ENCODE assay signal across 11 cellular contexts in genomic region chr20:4012631-4013030, GRCh38. TPM values are rescaled to one million over a fixed set of nuclear protein-coding genes. Genes with fewer than 3 reads are reported as not detected.
DNase-seq lines count a peak whose midpoint lies in the region; TF ChIP-seq lines count a peak whose summit lies in the region.
"Had no signal": no experiment of that assay in that cellular context is flagged by ENCODE, and none has a peak within 500 bp of the region (broad histone marks: within the 10 kb centered on the region; RNA-seq: fewer than 3 reads in every experiment).

No MANE protein-coding gene starts in this region.

- H3K27ac ChIP-seq in BLaER1 (no peak overlapping the region), dorsolateral prefrontal cortex (peak overlapping the region in 35 of 59 donors; percentile 0 to 92 (median 25)), ovary (no peak overlapping the region), prostate gland (no peak overlapping the region)

- H3K36me3 ChIP-seq in BLaER1 = peaks cover 12% of the 10 kb centered on the region
- no peaks in the 10 kb centered on the region for H3K36me3 ChIP-seq in ovary
- H3K36me3 ChIP-seq in prostate gland = no peaks in the 10 kb centered on the region

- peak overlapping the region; percentile 55 for H3K4me2 ChIP-seq in BLaER1

- intact Hi-C loops in dorsolateral prefrontal cortex (cut with DNase I) (loop anchor here in 1 of 2 donors (10.0 kb wide), 1 partner anchor 88 kb away; no protein-coding TSS in a partner anchor), ovary (cut with DNase I) (loop anchor here in 3 of 4 donors (5.0 to 10.0 kb wide), 3 partner anchors 52 to 75 kb away; no protein-coding TSS in a partner anchor), prostate gland (cut with DNase I) (loop anchor here (5.0 kb wide), 3 partner anchors 75 to 125 kb away; partner anchors contain the start of gene PANK2)

- DNase-seq in MV-4-11 (lab: John Stamatoyannopoulos, UW) (peak; percentile 73), dorsolateral prefrontal cortex (no peak), ovary (no peak), prostate gland (ENCODE audit: low spot score) (no peak), GM13976 (ENCODE audit: low spot score) (no peak)
- no peak for DNase-seq in stimulated activated CD8-positive, alpha-beta memory T cell treated with anti-CD3 and anti-CD28 coated beads, Interleukin-4, amount 100 ng/mL, for 48 hours
- DNase-seq in central memory CD4-positive, alpha-beta T cell = no peak
- DNase-seq: GOT3, NCI-H2107, small intestine had no signal

- in situ Hi-C loops in GM13976 (cut with MboI; ENCODE audit: low sequenced_read_pairs, unreplicated experiment) = no loop called here

- H3K27me3 ChIP-seq in BLaER1 (no peaks in the 10 kb centered on the region), dorsolateral prefrontal cortex (no peaks in the 10 kb centered on the region), ovary (no peaks in the 10 kb centered on the region), prostate gland (replicated peaks; ENCODE audit: insufficient read depth) (no peaks in the 10 kb centered on the region)

- H4K20me1 ChIP-seq in BLaER1 = peaks cover 61% of the 10 kb centered on the region

- H3K4me3 ChIP-seq in BLaER1 (no peak overlapping the region), dorsolateral prefrontal cortex (peak overlapping the region in 21 of 59 donors; percentile 1 to 92 (median 86)), ovary (no peak overlapping the region), prostate gland (no peak overlapping the region)

- TF ChIP-seq EP300 in ovary (IDR thresholded peaks at IDR 0.05) = peak; percentile 43

- no peaks in the 10 kb centered on the region for H3K9me3 ChIP-seq in BLaER1
- H3K9me3 ChIP-seq in ovary = no peaks in the 10 kb centered on the region
- no peaks in the 10 kb centered on the region for H3K9me3 ChIP-seq in prostate gland

- H3K4me1 ChIP-seq in BLaER1 (peaks cover 52% of the 10 kb centered on the region), ovary (ENCODE audit: insufficient read depth) (peaks cover 3% of the 10 kb centered on the region), prostate gland (replicated peaks) (no peaks in the 10 kb centered on the region)

- TF ChIP-seq CTCF in dorsolateral prefrontal cortex (IDR thresholded peaks at IDR 0.05 in 54 of 56, conservative IDR thresholded peaks at IDR 0.05 in 2 of 56; ENCODE audit: low read depth in 1 of 56, partially characterized antibody in 56 of 56) = peak in 2 of 56 donors; percentile 7 to 19
- TF ChIP-seq CTCF in ovary (IDR thresholded peaks at IDR 0.05) = no peak
- TF ChIP-seq CTCF in prostate gland (IDR thresholded peaks at IDR 0.05) = no peak
- TF ChIP-seq CTCF in GM13976 (IDR thresholded peaks at IDR 0.05; ENCODE audit: borderline replicate concordance, control extremely low read depth, extremely low read depth, insufficient read depth, missing control alignments) = no peak

- 5 to 20% (median 11%) methylated on average over 3 of the region's 3 CpGs for WGBS in ovary, 3 donors
- 11% methylated on average over 3 of the region's 3 CpGs for WGBS in prostate gland

- TF ChIP-seq POLR2A in ovary (IDR thresholded peaks at IDR 0.05) = no peak
- no peak for TF ChIP-seq POLR2A in prostate gland (IDR thresholded peaks at IDR 0.05)

- H3K9ac ChIP-seq in BLaER1 = no peak overlapping the region

RNA-seq across cellular contexts. Expression of gene RNF24, which starts 2.7 kb away (rescaled TPM):
- total RNA-seq in dorsolateral prefrontal cortex = 10 to 100 TPM; 25.7 to 63.7 (median 39.6) TPM
- total RNA-seq in ovary = 10 to 100 TPM in 6 of 7 donors, 1 to 10 TPM in 1; 7.6 to 30.5 (median 17.1) TPM
- polyA plus RNA-seq in ovary = 10 to 100 TPM in 1 of 2 donors, 1 to 10 TPM in 1; 3.9 to 14.0 TPM
- total RNA-seq in prostate gland = 10 to 100 TPM; 30.4 to 31.2 TPM

Comparison
In these comparisons a context has a peak if more than half of its experiments do, and no peak if none do; other contexts are left out.
1. H3K27ac ChIP-seq: peak in dorsolateral prefrontal cortex (35 of 59); none in BLaER1 (single experiment), ovary (0 of 2) and prostate gland (0 of 2).